ENCODE assay signal across 32 cellular contexts in genomic region chr4:45954280-45954679, GRCh38.
"Had no signal": no experiment of that assay in that cellular context is flagged by ENCODE, and none has a peak within 500 bp of the region (broad histone marks: within the 10 kb centered on the region; RNA-seq: fewer than 3 reads in every experiment).

No MANE protein-coding gene starts in this region.

- DNase-seq: activated B cell treated with CpG ODN at 0.5 μM for 24 hours; activated CD4-positive, alpha-beta memory T cell treated with anti-CD3 and anti-CD28 coated beads for 36 hours; activated CD4-positive, alpha-beta T cell treated with anti-CD3 and anti-CD28 coated beads for 4 hours; activated CD4-positive, alpha-beta T cell treated with anti-CD3 and anti-CD28 coated beads, Interleukin-2, amount 10 ng/mL, durations not matched to agents 24 days and 14 days; activated CD4-positive, alpha-beta T cell treated with anti-CD3 and anti-CD28 coated beads, Interleukin-2, amount 50 U/mL, for 1 hour; activated CD4-positive, alpha-beta T cell treated with anti-CD3 and anti-CD28 coated beads, Interleukin-2, amount 50 U/mL, for 4 hours; activated CD4-positive, CD25-positive, alpha-beta regulatory T cell treated with anti-CD3 and anti-CD28 coated beads, Interleukin-2, amount 50 U/mL, for 72 hours; activated CD8-positive, alpha-beta memory T cell treated with anti-CD3 and anti-CD28 coated beads, Interleukin-2, amount 50 U/mL, for 4 hours; activated CD8-positive, alpha-beta T cell treated with anti-CD3 and anti-CD28 coated beads for 36 hours; activated effector memory CD4-positive, alpha-beta T cell treated with anti-CD3 and anti-CD28 coated beads, Interleukin-2, amount 50 U/mL, for 16 hours; activated gamma-delta T cell treated with Interleukin-2 at 50 U/mL for 16 hours; activated naive CD4-positive, alpha-beta T cell; activated naive CD4-positive, alpha-beta T cell treated with anti-CD3 and anti-CD28 coated beads for 36 hours; activated naive CD4-positive, alpha-beta T cell treated with anti-CD3 and anti-CD28 coated beads, Interleukin-2, amount 50 U/mL, for 16 hours; activated naive CD8-positive, alpha-beta T cell treated with anti-CD3 and anti-CD28 coated beads for 36 hours; activated T-cell treated with anti-CD3 and anti-CD28 coated beads for 4 hours; activated T-cell treated with anti-CD3 and anti-CD28 coated beads, Interleukin-2, amount 50 U/mL, for 1 hour; activated T-cell treated with anti-CD3 and anti-CD28 coated beads, Interleukin-2, amount 50 U/mL, for 4 hours; activated T-cell treated with anti-CD3 and anti-CD28 coated beads, Interleukin-2, amount 50 U/mL, for 72 hours; adrenal gland; amniotic stem cell; aorta; body of pancreas; caudate nucleus; cerebellar nuclear complex; T-helper 1 cell; T-helper 2 cell; T-helper 9 cell had no signal

- H3K36me3 ChIP-seq: adrenal gland, cardiac muscle cell had no signal

- H3K4me1 ChIP-seq: adrenal gland, body of pancreas had no signal

- H3K27ac ChIP-seq: adrenal gland, body of pancreas, cardiac muscle cell, VCaP had no signal

- ATAC-seq: activated CD8-positive, alpha-beta T cell treated with anti-CD3 and anti-CD28 coated beads for 36 hours; activated naive CD4-positive, alpha-beta T cell treated with anti-CD3 and anti-CD28 coated beads, Interleukin-2, amount 50 U/mL, for 72 hours; activated T-cell treated with anti-CD3 and anti-CD28 coated beads, Interleukin-2, amount 50 U/mL, for 4 hours; activated T-cell treated with anti-CD3 and anti-CD28 coated beads, Interleukin-2, amount 50 U/mL, for 72 hours; activated T-helper 17 cell treated with anti-CD3 and anti-CD28 coated beads, Interleukin-2, amount 50 U/mL, for 72 hours; body of pancreas had no signal

- H3K4me3 ChIP-seq: adrenal gland, body of pancreas, cardiac muscle cell had no signal

- H3K27me3 ChIP-seq: adrenal gland, body of pancreas, cardiac muscle cell had no signal
